In genomic region chr12:120086801-120087621, GRCh38 we compare ENCODE assay signal across 1 cellular context.
TF ChIP-seq lines count a peak whose summit lies in the region.

No MANE protein-coding gene starts in this region.

TF ChIP-seq in HepG2, 621 proteins besides CTCF, POLR2A, EP300 and RAD21 (continued from another document and continues in another):
- TF ChIP-seq JDP2 (CRISPR knock-in tag; IDR thresholded peaks at IDR 0.05; ENCODE audit: borderline replicate concordance), result no peak
- TF ChIP-seq LCORL (IDR thresholded peaks at IDR 0.05), result peak; percentile 28; the same call in 1 of the 2 replicates
- peak; percentile 95 for TF ChIP-seq LCORL (CRISPR knock-in tag; IDR thresholded peaks at IDR 0.05)
- peak; percentile 35; the same call in 1 of the 2 replicates for TF ChIP-seq HNF4G (IDR thresholded peaks at IDR 0.05; ENCODE audit: borderline replicate concordance, low read depth, low read length)
- peak; percentile 32; the same call in 1 of the 2 replicates for TF ChIP-seq HNF4G (CRISPR knock-in tag; IDR thresholded peaks at IDR 0.05; ENCODE audit: borderline replicate concordance, low read depth)
- TF ChIP-seq, protein P1, sequence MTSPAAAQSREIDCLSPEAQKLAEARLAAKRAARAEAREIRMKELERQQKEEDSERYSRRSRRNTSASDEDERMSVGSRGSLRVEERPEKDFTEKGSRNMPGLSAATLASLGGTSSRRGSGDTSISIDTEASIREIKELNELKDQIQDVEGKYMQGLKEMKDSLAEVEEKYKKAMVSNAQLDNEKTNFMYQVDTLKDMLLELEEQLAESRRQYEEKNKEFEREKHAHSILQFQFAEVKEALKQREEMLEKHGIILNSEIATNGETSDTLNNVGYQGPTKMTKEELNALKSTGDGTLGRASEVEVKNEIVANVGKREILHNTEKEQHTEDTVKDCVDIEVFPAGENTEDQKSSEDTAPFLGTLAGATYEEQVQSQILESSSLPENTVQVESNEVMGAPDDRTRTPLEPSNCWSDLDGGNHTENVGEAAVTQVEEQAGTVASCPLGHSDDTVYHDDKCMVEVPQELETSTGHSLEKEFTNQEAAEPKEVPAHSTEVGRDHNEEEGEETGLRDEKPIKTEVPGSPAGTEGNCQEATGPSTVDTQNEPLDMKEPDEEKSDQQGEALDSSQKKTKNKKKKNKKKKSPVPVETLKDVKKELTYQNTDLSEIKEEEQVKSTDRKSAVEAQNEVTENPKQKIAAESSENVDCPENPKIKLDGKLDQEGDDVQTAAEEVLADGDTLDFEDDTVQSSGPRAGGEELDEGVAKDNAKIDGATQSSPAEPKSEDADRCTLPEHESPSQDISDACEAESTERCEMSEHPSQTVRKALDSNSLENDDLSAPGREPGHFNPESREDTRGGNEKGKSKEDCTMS (CRISPR knock-in tag; conservative IDR thresholded peaks at IDR 0.05), result no peak
- TF ChIP-seq KLF15 (CRISPR knock-in tag; IDR thresholded peaks at IDR 0.05; ENCODE audit: borderline replicate concordance), result no peak
- peak; percentile 77; the same call in 1 of the 2 replicates for TF ChIP-seq MYC (CRISPR knock-in tag; IDR thresholded peaks at IDR 0.05; ENCODE audit: borderline replicate concordance)
- TF ChIP-seq, protein P2, sequence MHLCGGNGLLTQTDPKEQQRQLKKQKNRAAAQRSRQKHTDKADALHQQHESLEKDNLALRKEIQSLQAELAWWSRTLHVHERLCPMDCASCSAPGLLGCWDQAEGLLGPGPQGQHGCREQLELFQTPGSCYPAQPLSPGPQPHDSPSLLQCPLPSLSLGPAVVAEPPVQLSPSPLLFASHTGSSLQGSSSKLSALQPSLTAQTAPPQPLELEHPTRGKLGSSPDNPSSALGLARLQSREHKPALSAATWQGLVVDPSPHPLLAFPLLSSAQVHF (CRISPR knock-in tag; IDR thresholded peaks at IDR 0.05), result no peak
- no peak for TF ChIP-seq FOXJ3 (CRISPR knock-in tag; IDR thresholded peaks at IDR 0.05; ENCODE audit: borderline replicate concordance)
- peak; percentile 51; the same call in 1 of the 2 replicates for TF ChIP-seq NCOA1 (CRISPR knock-in tag; IDR thresholded peaks at IDR 0.05)
- TF ChIP-seq LBX2 (CRISPR knock-in tag; IDR thresholded peaks at IDR 0.05; ENCODE audit: borderline replicate concordance), result no peak
- no peak for TF ChIP-seq TRAFD1 (CRISPR knock-in tag; IDR thresholded peaks at IDR 0.05; ENCODE audit: borderline replicate concordance)
- TF ChIP-seq ZBTB7B (CRISPR knock-in tag; IDR thresholded peaks at IDR 0.05), result peak; percentile 90
- peak; percentile 92 for TF ChIP-seq MAFF (IDR thresholded peaks at IDR 0.05; ENCODE audit: low read depth, low read length)
- no peak for TF ChIP-seq ATM (IDR thresholded peaks at IDR 0.05; ENCODE audit: borderline replicate concordance)
- TF ChIP-seq, protein P3, sequence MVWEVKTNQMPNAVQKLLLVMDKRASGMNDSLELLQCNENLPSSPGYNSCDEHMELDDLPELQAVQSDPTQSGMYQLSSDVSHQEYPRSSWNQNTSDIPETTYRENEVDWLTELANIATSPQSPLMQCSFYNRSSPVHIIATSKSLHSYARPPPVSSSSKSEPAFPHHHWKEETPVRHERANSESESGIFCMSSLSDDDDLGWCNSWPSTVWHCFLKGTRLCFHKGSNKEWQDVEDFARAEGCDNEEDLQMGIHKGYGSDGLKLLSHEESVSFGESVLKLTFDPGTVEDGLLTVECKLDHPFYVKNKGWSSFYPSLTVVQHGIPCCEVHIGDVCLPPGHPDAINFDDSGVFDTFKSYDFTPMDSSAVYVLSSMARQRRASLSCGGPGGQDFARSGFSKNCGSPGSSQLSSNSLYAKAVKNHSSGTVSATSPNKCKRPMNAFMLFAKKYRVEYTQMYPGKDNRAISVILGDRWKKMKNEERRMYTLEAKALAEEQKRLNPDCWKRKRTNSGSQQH (CRISPR knock-in tag; IDR thresholded peaks at IDR 0.05; ENCODE audit: low read depth), result no peak; the same call in 1 of the 2 replicates
- TF ChIP-seq THRA (CRISPR knock-in tag; IDR thresholded peaks at IDR 0.05; ENCODE audit: borderline replicate concordance), result peak; percentile 67; the same call in 1 of the 2 replicates
- no peak for TF ChIP-seq PLRG1 (conservative IDR thresholded peaks at IDR 0.05)
- TF ChIP-seq EED (CRISPR knock-in tag; IDR thresholded peaks at IDR 0.05), result no peak
- 0 out of 2 replicates have a peak, but pooled peaks have one; percentile 37 for TF ChIP-seq BRD4 (CRISPR knock-in tag; IDR thresholded peaks at IDR 0.05)
- TF ChIP-seq CREM (IDR thresholded peaks at IDR 0.05), result peak; percentile 70
- no peak for TF ChIP-seq CREM (CRISPR knock-in tag; IDR thresholded peaks at IDR 0.05)
- peak; percentile 62 for TF ChIP-seq RARA (CRISPR knock-in tag; IDR thresholded peaks at IDR 0.05)
- TF ChIP-seq, protein P4, sequence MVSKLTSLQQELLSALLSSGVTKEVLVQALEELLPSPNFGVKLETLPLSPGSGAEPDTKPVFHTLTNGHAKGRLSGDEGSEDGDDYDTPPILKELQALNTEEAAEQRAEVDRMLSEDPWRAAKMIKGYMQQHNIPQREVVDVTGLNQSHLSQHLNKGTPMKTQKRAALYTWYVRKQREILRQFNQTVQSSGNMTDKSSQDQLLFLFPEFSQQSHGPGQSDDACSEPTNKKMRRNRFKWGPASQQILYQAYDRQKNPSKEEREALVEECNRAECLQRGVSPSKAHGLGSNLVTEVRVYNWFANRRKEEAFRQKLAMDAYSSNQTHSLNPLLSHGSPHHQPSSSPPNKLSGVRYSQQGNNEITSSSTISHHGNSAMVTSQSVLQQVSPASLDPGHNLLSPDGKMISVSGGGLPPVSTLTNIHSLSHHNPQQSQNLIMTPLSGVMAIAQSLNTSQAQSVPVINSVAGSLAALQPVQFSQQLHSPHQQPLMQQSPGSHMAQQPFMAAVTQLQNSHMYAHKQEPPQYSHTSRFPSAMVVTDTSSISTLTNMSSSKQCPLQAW (CRISPR knock-in tag; IDR thresholded peaks at IDR 0.05), result peak; percentile 63
- TF ChIP-seq ZSCAN25 (CRISPR knock-in tag; IDR thresholded peaks at IDR 0.05), result 0 out of 2 replicates have a peak, but pooled peaks have one; percentile 38
- peak; percentile 94; the same call in 1 of the 2 replicates for TF ChIP-seq KDM3A (CRISPR knock-in tag; IDR thresholded peaks at IDR 0.05; ENCODE audit: low read depth)
- no peak for TF ChIP-seq ZSCAN30 (CRISPR knock-in tag; IDR thresholded peaks at IDR 0.05)
- peak; percentile 61; the same call in 1 of the 2 replicates for TF ChIP-seq ZBTB10 (CRISPR knock-in tag; IDR thresholded peaks at IDR 0.05; ENCODE audit: borderline replicate concordance)
- TF ChIP-seq ZNF605 (CRISPR knock-in tag; IDR thresholded peaks at IDR 0.05), result peak; percentile 60; the same call in 1 of the 2 replicates
- no peak for TF ChIP-seq ZFP37 (CRISPR knock-in tag; IDR thresholded peaks at IDR 0.05; ENCODE audit: borderline replicate concordance)
- TF ChIP-seq, protein P5, sequence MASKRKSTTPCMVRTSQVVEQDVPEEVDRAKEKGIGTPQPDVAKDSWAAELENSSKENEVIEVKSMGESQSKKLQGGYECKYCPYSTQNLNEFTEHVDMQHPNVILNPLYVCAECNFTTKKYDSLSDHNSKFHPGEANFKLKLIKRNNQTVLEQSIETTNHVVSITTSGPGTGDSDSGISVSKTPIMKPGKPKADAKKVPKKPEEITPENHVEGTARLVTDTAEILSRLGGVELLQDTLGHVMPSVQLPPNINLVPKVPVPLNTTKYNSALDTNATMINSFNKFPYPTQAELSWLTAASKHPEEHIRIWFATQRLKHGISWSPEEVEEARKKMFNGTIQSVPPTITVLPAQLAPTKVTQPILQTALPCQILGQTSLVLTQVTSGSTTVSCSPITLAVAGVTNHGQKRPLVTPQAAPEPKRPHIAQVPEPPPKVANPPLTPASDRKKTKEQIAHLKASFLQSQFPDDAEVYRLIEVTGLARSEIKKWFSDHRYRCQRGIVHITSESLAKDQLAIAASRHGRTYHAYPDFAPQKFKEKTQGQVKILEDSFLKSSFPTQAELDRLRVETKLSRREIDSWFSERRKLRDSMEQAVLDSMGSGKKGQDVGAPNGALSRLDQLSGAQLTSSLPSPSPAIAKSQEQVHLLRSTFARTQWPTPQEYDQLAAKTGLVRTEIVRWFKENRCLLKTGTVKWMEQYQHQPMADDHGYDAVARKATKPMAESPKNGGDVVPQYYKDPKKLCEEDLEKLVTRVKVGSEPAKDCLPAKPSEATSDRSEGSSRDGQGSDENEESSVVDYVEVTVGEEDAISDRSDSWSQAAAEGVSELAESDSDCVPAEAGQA (IDR thresholded peaks at IDR 0.05; ENCODE audit: low read depth), result no peak; the same call in none of the 2 replicates
- TF ChIP-seq, protein P5 (CRISPR knock-in tag; IDR thresholded peaks at IDR 0.05; ENCODE audit: borderline replicate concordance), result no peak
- TF ChIP-seq SPEN (CRISPR knock-in tag; IDR thresholded peaks at IDR 0.05; ENCODE audit: low read depth), result peak; percentile 57; the same call in 1 of the 2 replicates
- TF ChIP-seq CSRNP1 (CRISPR knock-in tag; IDR thresholded peaks at IDR 0.05), result no peak
- TF ChIP-seq ZNF773 (CRISPR knock-in tag; IDR thresholded peaks at IDR 0.05; ENCODE audit: borderline replicate concordance), result no peak
- TF ChIP-seq ZNF598 (CRISPR knock-in tag; IDR thresholded peaks at IDR 0.05; ENCODE audit: borderline replicate concordance), result peak; percentile 66; the same call in 1 of the 2 replicates
- TF ChIP-seq RXRB (CRISPR knock-in tag; IDR thresholded peaks at IDR 0.05; ENCODE audit: borderline replicate concordance), result peak; percentile 66; the same call in 1 of the 2 replicates
- no peak for TF ChIP-seq SOX13 (IDR thresholded peaks at IDR 0.05)
- peak in 1 of 2 experiments; percentile 76; a peak in 2 of 4 replicates for TF ChIP-seq SOX13 (CRISPR knock-in tag; conservative IDR thresholded peaks at IDR 0.05 in 1 of 2, IDR thresholded peaks at IDR 0.05 in 1 of 2)
